ENCODE assay signal across 8 cellular contexts in the genomic region with DNA sequence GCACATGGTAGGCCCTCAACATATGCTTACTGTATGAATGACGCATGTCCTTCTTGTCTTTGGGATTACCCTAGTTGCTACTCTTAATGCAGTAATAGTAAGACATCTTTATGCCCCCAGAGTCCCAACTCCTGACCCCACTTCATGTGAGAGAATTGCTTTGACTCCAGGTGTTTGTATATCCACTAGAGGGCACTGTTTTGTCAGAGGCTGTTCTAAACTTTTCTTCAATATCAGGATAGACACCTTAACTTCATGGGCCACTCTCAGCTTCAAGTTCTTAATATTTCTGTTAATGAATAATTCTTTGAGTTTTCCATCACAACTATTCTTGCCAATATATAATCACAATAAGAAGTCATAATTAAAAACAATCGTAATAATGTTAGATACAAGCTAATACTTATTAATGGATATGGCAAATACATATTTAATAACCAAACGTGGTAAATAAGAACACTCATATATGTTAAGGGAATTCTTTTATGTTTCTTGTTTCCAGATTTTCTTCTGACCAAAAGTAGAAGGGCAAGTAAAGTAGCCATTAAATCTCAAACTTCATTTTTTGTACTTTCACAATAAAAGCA.
DNase-seq lines count a peak whose midpoint lies in the region; ATAC-seq and TF ChIP-seq lines count a peak whose summit lies in the region.

No MANE protein-coding gene starts in this region.

- H3K9me3 Mint-ChIP-seq in nephron progenitor cell: peaks cover 26% of the 10 kb centered on the region
- H3K9me3 Mint-ChIP-seq in immature natural killer cell: peaks cover 5 to 24% (median 16%) of the 10 kb centered on the region in 6 donors

- peak; percentile 8 to 53 for DNase-seq in NOMO-1 (lab: John Stamatoyannopoulos, UW; ENCODE audit: unreplicated experiment in 2 of 2)
- peak in 1 of 10 donors; percentile 13 for DNase-seq in dorsolateral prefrontal cortex
- DNase-seq in nephron progenitor cell: peak; percentile 10
- no peak for DNase-seq in immature natural killer cell

- no peak overlapping the region for H3K4me3 Mint-ChIP-seq in nephron progenitor cell
- no peak overlapping the region for H3K4me3 Mint-ChIP-seq in immature natural killer cell

- peak overlapping the region in 14 of 59 donors; percentile 0 to 46 (median 12) for H3K4me3 ChIP-seq in dorsolateral prefrontal cortex

- intact Hi-C loops in dorsolateral prefrontal cortex (cut with DNase I): loop anchor here (2.0 to 10.0 kb wide), 6 partner anchors 126 to 928 kb away; no protein-coding TSS in a partner anchor

- TF ChIP-seq CTCF in 22Rv1 (IDR thresholded peaks at IDR 0.05) (peak; percentile 89), dorsolateral prefrontal cortex (IDR thresholded peaks at IDR 0.05 in 54 of 56, conservative IDR thresholded peaks at IDR 0.05 in 2 of 56; ENCODE audit: low read depth in 1 of 56, partially characterized antibody in 56 of 56) (peak; percentile 58 to 91 (median 80)), nephron progenitor cell (IDR thresholded peaks at IDR 0.05) (peak; percentile 82)

- ATAC-seq in GM18508 (IDR thresholded peaks at IDR 0.05; ENCODE audit: insufficient read depth, unreplicated experiment): peak; percentile 58
- ATAC-seq in HG03520 (IDR thresholded peaks at IDR 0.05; ENCODE audit: unreplicated experiment): peak; percentile 82
- no peak for ATAC-seq in HG02852 (IDR thresholded peaks at IDR 0.05; ENCODE audit: unreplicated experiment)

- H3K4me1 Mint-ChIP-seq in nephron progenitor cell (peaks cover 59% of the 10 kb centered on the region), immature natural killer cell (no peaks in the 10 kb centered on the region)

- H3K27ac ChIP-seq in 22Rv1 (no peak overlapping the region), dorsolateral prefrontal cortex (peak overlapping the region in 33 of 59 donors; percentile 2 to 79 (median 58))

- peaks cover 18% of the 10 kb centered on the region for H3K27me3 Mint-ChIP-seq in nephron progenitor cell (ENCODE audit: low read depth, poor library complexity)
- peaks cover 0 to 2% (median 0%) of the 10 kb centered on the region in 3 donors for H3K27me3 Mint-ChIP-seq in immature natural killer cell (ENCODE audit: low read depth in 3 of 3)

- H3K27ac Mint-ChIP-seq in nephron progenitor cell (no peak overlapping the region), immature natural killer cell (no peak overlapping the region)

- no peaks in the 10 kb centered on the region for H3K27me3 ChIP-seq in dorsolateral prefrontal cortex

- H3K36me3 Mint-ChIP-seq in nephron progenitor cell (ENCODE audit: low read depth): peaks cover 20% of the 10 kb centered on the region
- no peaks in the 10 kb centered on the region for H3K36me3 Mint-ChIP-seq in immature natural killer cell

Comparison
In these comparisons a context has a peak if more than half of its experiments do, and no peak if none do; other contexts are left out.
1. DNase-seq: peak in NOMO-1 (2 of 2) and nephron progenitor cell (single experiment); none in immature natural killer cell (0 of 3).
2. Peak in every context shown above with its lines, with median percentiles within 50 percentile points of each other: CTCF ChIP-seq.